ENCODE assay signal across 12 cellular contexts in genomic region chr5:164002653-164003052, GRCh38.
A peak's percentile ranks its signal among the peaks of the same experiment; 100 is the strongest.
DNase-seq lines count a peak whose midpoint lies in the region; ATAC-seq, FAIRE-seq and TF ChIP-seq lines count a peak whose summit lies in the region.
"Had no signal": no experiment of that assay in that cellular context is flagged by ENCODE, and none has a peak within 500 bp of the region (broad histone marks: within the 10 kb centered on the region; RNA-seq: fewer than 3 reads in every experiment).

No MANE protein-coding gene starts in this region.

- no peak overlapping the region for H2AFZ ChIP-seq in GM12878 (ENCODE audit: control insufficient read depth, low read depth, low read length)
- H2AFZ ChIP-seq: GM23338, PC-9 had no signal

- H3K4me3 ChIP-seq in GM12878 (no peak overlapping the region), kidney (ENCODE audit: low read length in 2 of 2) (no peak overlapping the region)
- H3K4me3 ChIP-seq: GM23338, PC-9 had no signal

- H3K4me3 Mint-ChIP-seq in T-cell: no peak overlapping the region
- H3K4me3 Mint-ChIP-seq: GM23338, memory B cell had no signal

- SMC1A ChIA-PET in GM12878 (lab: Charles Lee; ENCODE audit: uncharacterized antibody, unreplicated experiment): interaction anchor here (0.6 to 1.5 kb wide), 4 partner anchors 14 to 383 kb away, joined by 3 read pairs; no protein-coding TSS in a partner anchor

- H3K9ac ChIP-seq in GM12878 (ENCODE audit: control insufficient read depth, insufficient read depth, low read length) (no peak overlapping the region), kidney (ENCODE audit: low read length in 2 of 2) (no peak overlapping the region)

- H3K27ac ChIP-seq in GM12878 (ENCODE audit: control insufficient read depth, insufficient read depth) (no peak overlapping the region), kidney (ENCODE audit: low read depth in 2 of 2, low read length in 2 of 2) (no peak overlapping the region)
- H3K27ac ChIP-seq: PC-9 had no signal

- no peaks in the 10 kb centered on the region for H3K36me3 Mint-ChIP-seq in T-cell
- H3K36me3 Mint-ChIP-seq: memory B cell had no signal

- FAIRE-seq in GM12878 (lab: Jason Lieb, UNC): no peak
- FAIRE-seq in kidney (lab: Jason Lieb, UNC): no peak
- FAIRE-seq: GM12892 had no signal

- RAD21 ChIA-PET in GM12878 (lab: Charles Lee; ENCODE audit: unreplicated experiment): interaction anchor here (4.4 kb wide), 1 partner anchor 10 kb away, joined by 15 read pairs; no protein-coding TSS in a partner anchor

- CTCF ChIA-PET in GM12878 (lab: Yijun Ruan, JAX) (interaction anchor here (1.1 to 4.5 kb wide), 3 partner anchors 10 to 502 kb away, joined by 3 to 30 read pairs (median 3); no protein-coding TSS in a partner anchor), T-cell (lab: Charles Lee) (no interaction called here)

- WGBS in GM12878 (ENCODE audit: insufficient coverage, insufficient replicate concordance, low lambda C conversion rate, missing lambda C conversion rate): 49% methylated on average over 3 of the region's 3 CpGs

- no peaks in the 10 kb centered on the region for H3K27me3 Mint-ChIP-seq in T-cell

- H3K9me3 ChIP-seq in GM12878 (replicated peaks; ENCODE audit: control insufficient read depth, insufficient read depth, low read length) (no peaks in the 10 kb centered on the region), kidney (ENCODE audit: control insufficient read depth in 1 of 2, low read length in 2 of 2) (no peaks in the 10 kb centered on the region)

- intact Hi-C loops in GM12878 (cut with micrococcal nuclease; ENCODE audit: unreplicated experiment) (no loop called here), kidney (cut with DNase I) (no loop called here)

- no peaks in the 10 kb centered on the region for H4K20me1 ChIP-seq in GM12878 (ENCODE audit: control insufficient read depth, insufficient read depth)

- no peaks in the 10 kb centered on the region for H3K4me1 Mint-ChIP-seq in T-cell

- TF ChIP-seq POLR2A in GM12878 (IDR thresholded peaks at IDR 0.05; ENCODE audit: low read depth, low read length): no peak

- POLR2A ChIA-PET in GM12878 (lab: Charles Lee): no interaction called here
- POLR2A ChIA-PET in T-cell (lab: Charles Lee): no interaction called here

- H3K4me1 ChIP-seq in GM12878 (ENCODE audit: control insufficient read depth, insufficient read depth, low read length) (no peaks in the 10 kb centered on the region), kidney (ENCODE audit: control insufficient read depth in 1 of 2, insufficient read depth in 1 of 2, low read depth in 1 of 2, low read length in 2 of 2) (no peaks in the 10 kb centered on the region)

- H3K36me3 ChIP-seq in GM12878 (ENCODE audit: control insufficient read depth in 2 of 2, insufficient read depth in 2 of 2, low read length in 1 of 2) (no peaks in the 10 kb centered on the region), kidney (ENCODE audit: control insufficient read depth in 1 of 2, insufficient read depth in 2 of 2, low read length in 2 of 2) (no peaks in the 10 kb centered on the region)

- no peak for DNase-seq in GM12878 (ENCODE audit: low read depth, low spot score)
- peak; percentile 86 for DNase-seq in renal cortical epithelial cell (ENCODE audit: low read depth)
- no peak for DNase-seq in NAMALWA (ENCODE audit: low spot score)
- no peak for DNase-seq in T-cell
- no peak for DNase-seq in kidney
- DNase-seq: NCI-H1436 treated with DMSO at 0.1 percent for 48 hours had no signal

- H3K27ac Mint-ChIP-seq in T-cell: no peak overlapping the region
- H3K27ac Mint-ChIP-seq: GM23338, memory B cell had no signal

- TF ChIP-seq CTCF in GM12878 (IDR thresholded peaks at IDR 0.05 in 2 of 3, conservative IDR thresholded peaks at IDR 0.05 in 1 of 3; ENCODE audit: control insufficient read depth in 2 of 3, extremely low read depth in 1 of 3, insufficient read depth in 1 of 3, low read depth in 3 of 3, low read length in 3 of 3) (no peak), kidney (IDR thresholded peaks at IDR 0.05; ENCODE audit: borderline replicate concordance, extremely low read depth, insufficient read depth) (no peak)

- in situ Hi-C loops in GM12878 (cut with MboI): loop anchor here (25.0 kb wide), 1 partner anchor 1210 kb away; no protein-coding TSS in a partner anchor

- ATAC-seq in GM19452 (IDR thresholded peaks at IDR 0.05; ENCODE audit: unreplicated experiment): peak; percentile 74
- peak; percentile 66 for ATAC-seq in HG03159 (IDR thresholded peaks at IDR 0.05; ENCODE audit: unreplicated experiment)
- ATAC-seq in GM12878: peak; percentile 90
- ATAC-seq in T-cell (replicated peaks in 1 of 4): no peak
- ATAC-seq: GM23338 had no signal

- no TSS peak for BruUV-seq in GM12878 (replicated peaks; lab: Mats Ljungman, UMichigan)

- H3K27me3 ChIP-seq in GM12878 (replicated peaks in 1 of 2; ENCODE audit: control insufficient read depth in 2 of 2, insufficient read depth in 2 of 2, low read length in 1 of 2): no peaks in the 10 kb centered on the region

- peaks cover 0 to 5% (median 4%) of the 10 kb centered on the region in 3 donors for H3K9me3 Mint-ChIP-seq in T-cell
- H3K9me3 Mint-ChIP-seq: GM23338, memory B cell had no signal

- no peak for TF ChIP-seq EP300 in GM12878 (IDR thresholded peaks at IDR 0.05; ENCODE audit: borderline replicate concordance in 1 of 2, control insufficient read depth in 1 of 2, low read depth in 2 of 2, low read length in 2 of 2)

- no peak overlapping the region for H3K4me2 ChIP-seq in GM12878 (ENCODE audit: control insufficient read depth, insufficient read depth)
- H3K4me2 ChIP-seq: GM23338, PC-9 had no signal

- no peak for TF ChIP-seq RAD21 in GM12878 (IDR thresholded peaks at IDR 0.05; ENCODE audit: insufficient read depth, low read depth, low read length)

- H3K79me2 ChIP-seq in GM12878 (ENCODE audit: control insufficient read depth, insufficient read depth, low read length): no peaks in the 10 kb centered on the region

TF ChIP-seq in GM12878, 131 proteins besides CTCF, POLR2A, EP300 and RAD21:
- TF ChIP-seq MTA2 (IDR thresholded peaks at IDR 0.05; ENCODE audit: low read depth) (peak; percentile 56; the same call in 1 of the 2 replicates), DPF2 (IDR thresholded peaks at IDR 0.05) (0 out of 2 replicates have a peak, but pooled peaks have one; percentile 23), MEF2A (IDR thresholded peaks at IDR 0.05; ENCODE audit: insufficient read depth, low read depth, low read length) (no peak), JUNB (IDR thresholded peaks at IDR 0.05) (no peak), IKZF1 (conservative IDR thresholded peaks at IDR 0.05) (0 out of 2 replicates have a peak, but pooled peaks have one; percentile 42), SRF (IDR thresholded peaks at IDR 0.05; ENCODE audit: low read depth in 2 of 2, low read length in 2 of 2) (no peak)

Comparison
In these comparisons a context has a peak if more than half of its experiments do, and no peak if none do; other contexts are left out.
1. ATAC-seq: peak in GM19452 (single experiment), HG03159 (single experiment) and GM12878 (single experiment); none in T-cell (0 of 4).